8 cellular contexts compared by ENCODE assay signal in genomic region chr22:39170825-39171622, GRCh38.
A peak's percentile ranks its signal among the peaks of the same experiment; 100 is the strongest.
DNase-seq lines count a peak whose midpoint lies in the region; FAIRE-seq and TF ChIP-seq lines count a peak whose summit lies in the region.

No MANE protein-coding gene starts in this region.

- peak overlapping the region; percentile 59; the same call in 1 of the 2 replicates for H3K27ac ChIP-seq in HUES6 (ENCODE audit: low read depth, low read length)
- no peak overlapping the region for H3K27ac ChIP-seq in neutrophil

- peak; percentile 95 for TF ChIP-seq CTCF in neutrophil (IDR thresholded peaks at IDR 0.05)

- peak; percentile 5 for FAIRE-seq in RCC 7860 (lab: Jason Lieb, UNC)

- peak overlapping the region; percentile 51 for H3K9ac ChIP-seq in HUES6 (ENCODE audit: low read length)

- H3K4me1 ChIP-seq in HUES6 (ENCODE audit: control insufficient read depth, insufficient read depth, low read length) = peaks cover 51% of the 10 kb centered on the region
- H3K4me1 ChIP-seq in neutrophil (ENCODE audit: control insufficient read depth in 1 of 2, insufficient read depth in 1 of 2, low read depth in 1 of 2, low read length in 1 of 2) = peaks cover 35 to 37% of the 10 kb centered on the region in 2 experiments

- H3K27me3 ChIP-seq in HUES6 (ENCODE audit: control insufficient read depth, insufficient read depth, low read length) (no peaks in the 10 kb centered on the region), neutrophil (peaks cover 49% of the 10 kb centered on the region)

- DNase-seq in NCI-H524 (lab: John Stamatoyannopoulos, UW) = peak; percentile 74 to 86
- DNase-seq in NCI-H524 treated with DMSO at 0.1 percent for 48 hours (lab: John Stamatoyannopoulos, UW) = no peak
- peak; percentile 59 for DNase-seq in RCC 7860 (ENCODE audit: low spot score)
- peak; percentile 76 for DNase-seq in activated T-helper 1 cell treated with Interleukin-2 at 50 U/mL for 16 hours (ENCODE audit: low read depth)
- peak; percentile 61 for DNase-seq in fibroblast of peridontal ligament (ENCODE audit: extremely low read depth)
- peak; percentile 30 for DNase-seq in stromal cell of bone marrow (ENCODE audit: low read depth)

- H3K36me3 ChIP-seq in HUES6 (ENCODE audit: control insufficient read depth, insufficient read depth, low read length) = no peaks in the 10 kb centered on the region
- no peaks in the 10 kb centered on the region for H3K36me3 ChIP-seq in neutrophil

- H3K4me3 ChIP-seq in HUES6 (ENCODE audit: low read depth, low read length) (no peak overlapping the region), neutrophil (ENCODE audit: low read depth in 1 of 2, low read length in 1 of 2) (peak overlapping the region; percentile 33 to 49)

- H3K9me3 ChIP-seq in HUES6 (ENCODE audit: control insufficient read depth, insufficient read depth, low read depth, low read length) (no peaks in the 10 kb centered on the region), neutrophil (no peaks in the 10 kb centered on the region)
